In genomic region chr5:82847564-82847963, GRCh38 we compare ENCODE assay signal across 18 cellular contexts.
"Had no signal": no experiment of that assay in that cellular context is flagged by ENCODE, and none has a peak within 500 bp of the region (broad histone marks: within the 10 kb centered on the region; RNA-seq: fewer than 3 reads in every experiment).

No MANE protein-coding gene starts in this region.

- DNase-seq: effector memory CD8-positive, alpha-beta T cell; hypothalamus; immature natural killer cell; naive thymus-derived CD4-positive, alpha-beta T cell; nucleus accumbens; sigmoid colon; stimulated activated CD4-positive, alpha-beta T cell treated with anti-CD3 and anti-CD28 coated beads, Interleukin-2, amount 100 ng/mL, for 24 hours; stimulated activated CD4-positive, alpha-beta T cell treated with anti-CD3 and anti-CD28 coated beads, Interleukin-4, amount 100 ng/mL, for 24 hours; stimulated activated naive CD4-positive, alpha-beta T cell treated with Interleukin-2 at 50 U/mL for 16 hours; stomach; thyroid gland; trophoblast cell had no signal

- H3K4me3 ChIP-seq: coronary artery, lung, neural progenitor cell, prostate gland, right atrium auricular region, sigmoid colon, stomach, thyroid gland, vagina had no signal
